In genomic region chr3:102192575-102192974, GRCh38 we compare ENCODE assay signal across 18 cellular contexts.
"Had no signal": no experiment of that assay in that cellular context is flagged by ENCODE, and none has a peak within 500 bp of the region (broad histone marks: within the 10 kb centered on the region; RNA-seq: fewer than 3 reads in every experiment).

No MANE protein-coding gene starts in this region.

- H3K9me3 Mint-ChIP-seq: activated B cell treated with CpG ODN at 0.5 μM for 24 hours; brain; memory B cell; natural killer cell; stimulated activated naive B cell treated with anti-CD40 and anti-IgM and Interleukin-4, amounts not matched to agents 10 μg/mL and 1 μg/mL and 100 μg/mL, for 72 hours had no signal

- DNase-seq: activated B cell treated with CpG ODN at 0.5 μM for 24 hours; activated CD4-positive, alpha-beta T cell treated with anti-CD3 and anti-CD28 coated beads, Interleukin-2, amount 10 ng/mL, durations not matched to agents 24 days and 14 days; activated CD8-positive, alpha-beta memory T cell treated with anti-CD3 and anti-CD28 coated beads, Interleukin-2, amount 50 U/mL, for 48 hours; activated naive CD8-positive, alpha-beta T cell treated with anti-CD3 and anti-CD28 coated beads for 36 hours; cortex of kidney; effector CD8-positive, alpha-beta T cell; foreskin melanocyte; head of caudate nucleus; left colon; natural killer cell; stimulated activated CD4-positive, alpha-beta T cell treated with anti-CD3 and anti-CD28 coated beads, Interleukin-15, amount 100 ng/mL, for 24 hours; stimulated activated CD4-positive, alpha-beta T cell treated with anti-CD3 and anti-CD28 coated beads, Interleukin-4, amount 100 ng/mL, for 1 hour; stimulated activated naive B cell treated with anti-CD40 and anti-IgM and Interleukin-4, amounts not matched to agents 10 μg/mL and 1 μg/mL and 100 μg/mL, for 72 hours; tibial artery had no signal

- H3K36me3 Mint-ChIP-seq: brain; memory B cell; natural killer cell; stimulated activated naive B cell treated with anti-CD40 and anti-IgM and Interleukin-4, amounts not matched to agents 10 μg/mL and 1 μg/mL and 100 μg/mL, for 72 hours had no signal

- H3K4me3 ChIP-seq: right atrium auricular region, tibial artery had no signal

- H3K4me3 Mint-ChIP-seq: activated B cell treated with CpG ODN at 0.5 μM for 24 hours; activated CD4-positive, alpha-beta T cell treated with anti-CD3 and anti-CD28 coated beads, Interleukin-2, amount 10 ng/mL, durations not matched to agents 24 days and 14 days; activated naive CD8-positive, alpha-beta T cell treated with anti-CD3 and anti-CD28 coated beads for 36 hours; brain; memory B cell; natural killer cell had no signal

- H3K27ac ChIP-seq: neutrophil, right atrium auricular region, tibial artery had no signal

- H3K4me1 Mint-ChIP-seq: brain, natural killer cell had no signal

- H3K27me3 Mint-ChIP-seq: activated B cell treated with CpG ODN at 0.5 μM for 24 hours; activated CD4-positive, alpha-beta T cell treated with anti-CD3 and anti-CD28 coated beads, Interleukin-2, amount 10 ng/mL, durations not matched to agents 24 days and 14 days; activated naive CD8-positive, alpha-beta T cell treated with anti-CD3 and anti-CD28 coated beads for 36 hours; memory B cell; stimulated activated naive B cell treated with anti-CD40 and anti-IgM and Interleukin-4, amounts not matched to agents 10 μg/mL and 1 μg/mL and 100 μg/mL, for 72 hours had no signal

- H3K27ac Mint-ChIP-seq: activated B cell treated with CpG ODN at 0.5 μM for 24 hours; activated CD4-positive, alpha-beta T cell treated with anti-CD3 and anti-CD28 coated beads, Interleukin-2, amount 10 ng/mL, durations not matched to agents 24 days and 14 days; activated naive CD8-positive, alpha-beta T cell treated with anti-CD3 and anti-CD28 coated beads for 36 hours; brain; memory B cell; natural killer cell had no signal

- H3K27me3 ChIP-seq: neutrophil, right atrium auricular region, tibial artery had no signal

- ATAC-seq: left colon, natural killer cell had no signal

- H3K9me3 ChIP-seq: neutrophil, right atrium auricular region, tibial artery had no signal

- H3K36me3 ChIP-seq: neutrophil, right atrium auricular region, tibial artery had no signal
